ENCODE assay signal across 12 cellular contexts in the genomic region with DNA sequence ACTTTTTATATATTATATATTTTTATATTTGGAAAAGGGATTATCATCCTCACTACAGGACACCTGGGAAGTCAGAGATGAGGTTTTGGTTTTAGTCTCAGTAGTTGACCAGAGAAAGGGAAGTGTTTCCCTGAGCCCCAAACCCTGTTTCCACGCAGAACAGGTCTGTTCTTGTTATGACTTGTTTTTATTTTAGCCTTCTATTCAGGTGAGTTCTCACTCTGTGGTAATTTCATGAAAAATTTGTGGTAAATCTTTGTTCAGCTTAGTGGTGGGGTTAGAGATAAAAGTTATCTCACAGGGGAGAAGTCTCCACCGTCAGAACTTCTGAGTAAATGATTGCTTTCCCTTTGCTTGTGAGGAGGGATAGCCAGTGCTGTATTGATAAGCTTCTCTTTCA.
A peak's percentile ranks its signal among the peaks of the same experiment; 100 is the strongest.
DNase-seq lines count a peak whose midpoint lies in the region; ATAC-seq, FAIRE-seq and TF ChIP-seq lines count a peak whose summit lies in the region.
"Had no signal": no experiment of that assay in that cellular context is flagged by ENCODE, and none has a peak within 500 bp of the region (broad histone marks: within the 10 kb centered on the region; RNA-seq: fewer than 3 reads in every experiment).

No MANE protein-coding gene starts in this region.

- no peaks in the 10 kb centered on the region for H3K9me3 Mint-ChIP-seq in activated T-helper 17 cell treated with anti-CD3 and anti-CD28 coated beads, Interleukin-2, amount 50 U/mL, for 72 hours
- no peaks in the 10 kb centered on the region for H3K9me3 Mint-ChIP-seq in type B pancreatic cell
- H3K9me3 Mint-ChIP-seq: natural killer cell had no signal

- H3K27ac Mint-ChIP-seq in activated T-helper 17 cell treated with anti-CD3 and anti-CD28 coated beads, Interleukin-2, amount 50 U/mL, for 72 hours = no peak overlapping the region
- H3K27ac Mint-ChIP-seq in type B pancreatic cell = no peak overlapping the region
- H3K27ac Mint-ChIP-seq: natural killer cell had no signal

- no peaks in the 10 kb centered on the region for H3K9me3 ChIP-seq in kidney (ENCODE audit: control insufficient read depth in 1 of 2, low read length in 2 of 2)

- H3K27ac ChIP-seq in kidney (ENCODE audit: low read depth in 2 of 2, low read length in 2 of 2) = no peak overlapping the region

- no peak overlapping the region for H3K9ac ChIP-seq in kidney (ENCODE audit: low read length in 2 of 2)

- H3K4me1 ChIP-seq in kidney (ENCODE audit: control insufficient read depth in 1 of 2, insufficient read depth in 1 of 2, low read depth in 1 of 2, low read length in 2 of 2) = no peaks in the 10 kb centered on the region

- H3K27me3 Mint-ChIP-seq in activated T-helper 17 cell treated with anti-CD3 and anti-CD28 coated beads, Interleukin-2, amount 50 U/mL, for 72 hours = no peaks in the 10 kb centered on the region
- no peaks in the 10 kb centered on the region for H3K27me3 Mint-ChIP-seq in type B pancreatic cell

- ATAC-seq in GM18867 (IDR thresholded peaks at IDR 0.05; ENCODE audit: unreplicated experiment) (peak; percentile 93), GM21390 (IDR thresholded peaks at IDR 0.05; ENCODE audit: unreplicated experiment) (peak; percentile 97), HG03045 (IDR thresholded peaks at IDR 0.05; ENCODE audit: unreplicated experiment) (peak; percentile 53)
- peak; percentile 37 for ATAC-seq in activated T-helper 17 cell treated with anti-CD3 and anti-CD28 coated beads, Interleukin-2, amount 50 U/mL, for 72 hours (replicated peaks)
- ATAC-seq: esophagus mucosa, natural killer cell had no signal

- intact Hi-C loops in kidney (cut with DNase I) = no loop called here

- no peak for FAIRE-seq in kidney (lab: Jason Lieb, UNC)

- no peak for TF ChIP-seq CTCF in kidney (IDR thresholded peaks at IDR 0.05; ENCODE audit: borderline replicate concordance, extremely low read depth, insufficient read depth)
- TF ChIP-seq CTCF in type B pancreatic cell (conservative IDR thresholded peaks at IDR 0.05) = no peak

- no peak for DNase-seq in kidney
- no peak for DNase-seq in type B pancreatic cell (ENCODE audit: extremely low spot score, unreplicated experiment)
- no peak for DNase-seq in OCI-M1 (lab: John Stamatoyannopoulos, UW)
- DNase-seq: Kasumi-1; natural killer cell; NCI-H774; stimulated activated CD4-positive, alpha-beta T cell treated with anti-CD3 and anti-CD28 coated beads, Interleukin-12 subunit alpha, Interleukin-12 subunit beta, amount 100 ng/mL, for 4 hours had no signal

- H3K36me3 ChIP-seq in kidney (ENCODE audit: control insufficient read depth in 1 of 2, insufficient read depth in 2 of 2, low read length in 2 of 2) = peaks cover 0 to 2% of the 10 kb centered on the region in 2 donors

- H3K4me1 Mint-ChIP-seq in activated T-helper 17 cell treated with anti-CD3 and anti-CD28 coated beads, Interleukin-2, amount 50 U/mL, for 72 hours = no peaks in the 10 kb centered on the region
- H3K4me1 Mint-ChIP-seq in type B pancreatic cell (ENCODE audit: unreplicated experiment) = no peaks in the 10 kb centered on the region

- no peak overlapping the region for H3K4me3 ChIP-seq in kidney (ENCODE audit: low read length in 2 of 2)

- H3K4me3 Mint-ChIP-seq in activated T-helper 17 cell treated with anti-CD3 and anti-CD28 coated beads, Interleukin-2, amount 50 U/mL, for 72 hours = no peak overlapping the region
- no peak overlapping the region for H3K4me3 Mint-ChIP-seq in type B pancreatic cell
- H3K4me3 Mint-ChIP-seq: natural killer cell had no signal

- H3K36me3 Mint-ChIP-seq in activated T-helper 17 cell treated with anti-CD3 and anti-CD28 coated beads, Interleukin-2, amount 50 U/mL, for 72 hours (ENCODE audit: low read depth) = peaks cover 6% of the 10 kb centered on the region
- peaks cover 5% of the 10 kb centered on the region for H3K36me3 Mint-ChIP-seq in type B pancreatic cell
- H3K36me3 Mint-ChIP-seq: natural killer cell had no signal

Comparison
In these comparisons a context has a peak if more than half of its experiments do, and no peak if none do; other contexts are left out.
1. ATAC-seq: peak in every context shown above with its lines; median percentile 97 in GM21390; 93 in GM18867; 53 in HG03045; 37 in activated T-helper 17 cell treated with anti-CD3 and anti-CD28 coated beads, Interleukin-2, amount 50 U/mL, for 72 hours.